Comparison of ENCODE assay signal across 1 cellular context in genomic region chr14:49633650-49634546, GRCh38.
TF ChIP-seq lines count a peak whose summit lies in the region.

No MANE protein-coding gene starts in this region.

TF ChIP-seq in HepG2, 621 proteins besides CTCF, POLR2A, EP300 and RAD21 (continued from another document and continues in another):
- TF ChIP-seq GRHL1 (CRISPR knock-in tag; conservative IDR thresholded peaks at IDR 0.05) (no peak; the same call in 1 of the 2 replicates), ZNF362 (CRISPR knock-in tag; IDR thresholded peaks at IDR 0.05; ENCODE audit: borderline replicate concordance) (peak; percentile 3; the same call in 1 of the 2 replicates), ZMYM3 (CRISPR knock-in tag; IDR thresholded peaks at IDR 0.05) (peak; percentile 11; the same call in 1 of the 2 replicates), ZBTB42 (CRISPR knock-in tag; IDR thresholded peaks at IDR 0.05) (peak; percentile 58; the same call in 1 of the 2 replicates), ZNF280B (CRISPR knock-in tag; IDR thresholded peaks at IDR 0.05; ENCODE audit: borderline replicate concordance) (no peak), MXD3 (CRISPR knock-in tag; IDR thresholded peaks at IDR 0.05) (peak; percentile 86), MXI1 (IDR thresholded peaks at IDR 0.05; ENCODE audit: borderline replicate concordance, low read depth, low read length) (peak; percentile 76; the same call in 2 of the 3 replicates), REST (IDR thresholded peaks at IDR 0.05; ENCODE audit: borderline replicate concordance in 1 of 2, low read depth in 1 of 2, low read length in 2 of 2) (peak in 1 of 2 experiments; percentile 48; a peak in 1 of 4 replicates), ZNF777 (CRISPR knock-in tag; IDR thresholded peaks at IDR 0.05) (no peak), ARID3A (IDR thresholded peaks at IDR 0.05; ENCODE audit: low read depth, low read length) (no peak), ZFP82 (CRISPR knock-in tag; IDR thresholded peaks at IDR 0.05; ENCODE audit: borderline replicate concordance) (peak; percentile 96; the same call in 1 of the 2 replicates), PRDM10 (CRISPR knock-in tag; IDR thresholded peaks at IDR 0.05; ENCODE audit: low read depth) (peak; percentile 38; the same call in 1 of the 2 replicates), HMGXB3 (CRISPR knock-in tag; IDR thresholded peaks at IDR 0.05; ENCODE audit: borderline replicate concordance) (no peak), HDAC1 (CRISPR knock-in tag; IDR thresholded peaks at IDR 0.05) (peak; percentile 81), IRF9 (CRISPR knock-in tag; IDR thresholded peaks at IDR 0.05; ENCODE audit: borderline replicate concordance) (no peak; the same call in none of the 2 replicates), RBM39 (IDR thresholded peaks at IDR 0.05; ENCODE audit: low read depth, low read length, poor library complexity, severe bottlenecking) (peak; percentile 15), ZNF644 (CRISPR knock-in tag; IDR thresholded peaks at IDR 0.05; ENCODE audit: low read depth) (no peak), BRD4 (CRISPR knock-in tag; IDR thresholded peaks at IDR 0.05) (no peak; the same call in 1 of the 2 replicates), HOXA3 (CRISPR knock-in tag; IDR thresholded peaks at IDR 0.05) (peak; percentile 76), GMEB2 (CRISPR knock-in tag; IDR thresholded peaks at IDR 0.05; ENCODE audit: low read depth) (peak; percentile 24; the same call in 1 of the 2 replicates), JUNB (CRISPR knock-in tag; IDR thresholded peaks at IDR 0.05; ENCODE audit: borderline replicate concordance) (0 out of 2 replicates have a peak, but pooled peaks have one; percentile 30), ZNF253 (CRISPR knock-in tag; IDR thresholded peaks at IDR 0.05; ENCODE audit: borderline replicate concordance) (peak; percentile 86; the same call in 1 of the 2 replicates), ZNF33A (CRISPR knock-in tag; IDR thresholded peaks at IDR 0.05; ENCODE audit: borderline replicate concordance) (no peak), ZBTB34 (CRISPR knock-in tag; IDR thresholded peaks at IDR 0.05) (peak; percentile 81; the same call in 1 of the 2 replicates)
